Comparison of ENCODE assay signal across 8 cellular contexts in the genomic region with DNA sequence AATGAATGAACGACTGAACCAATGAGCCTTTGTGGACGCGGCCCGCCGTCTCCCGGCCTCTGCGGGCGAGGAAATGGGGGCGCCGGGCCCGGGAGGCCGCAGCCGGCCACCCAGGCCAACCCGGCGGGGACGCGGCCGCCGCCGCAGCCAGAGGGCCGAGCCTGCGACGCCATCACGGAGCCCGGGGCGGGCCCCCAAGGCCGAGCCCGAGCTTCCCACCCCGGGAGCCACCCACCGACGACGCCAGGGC. TPM values are rescaled to one million over a fixed set of nuclear protein-coding genes. Genes with fewer than 3 reads are reported as not detected.
DNase-seq lines count a peak whose midpoint lies in the region; ATAC-seq, FAIRE-seq and TF ChIP-seq lines count a peak whose summit lies in the region.

No MANE protein-coding gene starts in this region.

- H3K56ac ChIP-seq in IMR-90 (ENCODE audit: extremely low read depth, insufficient read depth, low read length): 0 out of 2 replicates have a peak overlapping the region, but pooled peaks have one; percentile 47

- H4K5ac ChIP-seq in IMR-90 (ENCODE audit: low read depth, low read length): no peak overlapping the region

- H4K91ac ChIP-seq in IMR-90 (ENCODE audit: insufficient read depth, low read depth, low read length): peak overlapping the region; percentile 52; the same call in 1 of the 2 replicates

- H3K9me3 ChIP-seq in DND-41 (ENCODE audit: insufficient read depth, low read length, severe bottlenecking) (no peaks in the 10 kb centered on the region), IMR-90 (ENCODE audit: control insufficient read depth, insufficient read depth, low read length) (no peaks in the 10 kb centered on the region; the same call in 1 of the 2 replicates), neutrophil (no peaks in the 10 kb centered on the region)

- peak overlapping the region; percentile 56 for H3K4ac ChIP-seq in IMR-90 (ENCODE audit: low read depth, low read length)

- H3K9ac ChIP-seq in DND-41 (ENCODE audit: low read depth, low read length): peak overlapping the region; percentile 91
- H3K9ac ChIP-seq in IMR-90 (ENCODE audit: low read depth, low read length): peak overlapping the region; percentile 83

- H2AK9ac ChIP-seq in IMR-90 (replicated peaks; ENCODE audit: low read depth, low read length, poor library complexity): peak overlapping the region; percentile 56

- H4K20me1 ChIP-seq in DND-41 (ENCODE audit: insufficient read depth, low read length) (peaks cover 45% of the 10 kb centered on the region), IMR-90 (ENCODE audit: insufficient read depth, low read length) (peaks cover 18% of the 10 kb centered on the region)

- H2BK5ac ChIP-seq in IMR-90 (ENCODE audit: low read depth, low read length, poor library complexity, severe bottlenecking): peak overlapping the region; percentile 47

- TF ChIP-seq RAD21 in IMR-90 (IDR thresholded peaks at IDR 0.05; ENCODE audit: low read length): no peak

- peak overlapping the region; percentile 6; the same call in 1 of the 2 replicates for H3K23ac ChIP-seq in IMR-90 (ENCODE audit: low read depth, low read length)

- dilution Hi-C loops in IMR-90 (cut with HindIII; ENCODE audit: low sequenced_read_pairs, unreplicated experiment): no loop called here

- H2AFZ ChIP-seq in DND-41 (ENCODE audit: low read depth, low read length): peak overlapping the region; percentile 65
- H2AFZ ChIP-seq in IMR-90 (replicated peaks; ENCODE audit: low read length, poor library complexity): peak overlapping the region; percentile 99

- TF ChIP-seq CTCF in DND-41 (IDR thresholded peaks at IDR 0.05; ENCODE audit: borderline replicate concordance, extremely low read depth, low read length, poor library complexity, severe bottlenecking) (no peak), IMR-90 (conservative IDR thresholded peaks at IDR 0.05; ENCODE audit: low read depth, low read length) (no peak), dorsolateral prefrontal cortex (IDR thresholded peaks at IDR 0.05 in 54 of 56, conservative IDR thresholded peaks at IDR 0.05 in 2 of 56; ENCODE audit: low read depth in 1 of 56, partially characterized antibody in 56 of 56) (no peak), neutrophil (IDR thresholded peaks at IDR 0.05) (no peak)

- no TSS peak for BruUV-seq in IMR-90 (replicated peaks; lab: Mats Ljungman, UMichigan)

- H3K79me1 ChIP-seq in IMR-90 (ENCODE audit: low read depth in 1 of 2, low read length in 2 of 2): peaks cover 37 to 73% of the 10 kb centered on the region in 2 experiments

- in situ Hi-C loops in IMR-90 (cut with MboI; ENCODE audit: low sequenced_read_pairs): no loop called here

- H2BK20ac ChIP-seq in IMR-90 (ENCODE audit: low read depth, low read length): no peak overlapping the region

- H2AK5ac ChIP-seq in IMR-90 (ENCODE audit: low read depth, low read length): peak overlapping the region; percentile 71; the same call in 1 of the 2 replicates

- H3K4me1 ChIP-seq in DND-41 (ENCODE audit: insufficient read depth, low read length): peaks cover 55% of the 10 kb centered on the region
- H3K4me1 ChIP-seq in IMR-90 (ENCODE audit: control insufficient read depth, insufficient read depth, low read length): peaks cover 6% of the 10 kb centered on the region
- H3K4me1 ChIP-seq in neutrophil (ENCODE audit: control insufficient read depth in 1 of 2, insufficient read depth in 1 of 2, low read depth in 1 of 2, low read length in 1 of 2): peaks cover 19 to 23% of the 10 kb centered on the region in 2 experiments

- no peak for TF ChIP-seq POLR2A in IMR-90 (IDR thresholded peaks at IDR 0.05; ENCODE audit: low read depth, low read length)
- TF ChIP-seq POLR2A in GM12892 (IDR thresholded peaks at IDR 0.05; ENCODE audit: low read depth, low read length): no peak

- H3K4me3 ChIP-seq in DND-41 (ENCODE audit: low read depth in 1 of 2, low read length in 2 of 2) (peak overlapping the region; percentile 86 to 88), IMR-90 (ENCODE audit: insufficient read depth, low read depth, low read length) (peak overlapping the region; percentile 70), dorsolateral prefrontal cortex (peak overlapping the region; percentile 70 to 99 (median 90)), neutrophil (ENCODE audit: low read depth in 1 of 2, low read length in 1 of 2) (peak overlapping the region; percentile 93 to 98)

- H3K4me2 ChIP-seq in DND-41 (ENCODE audit: insufficient read depth, low read length): peak overlapping the region; percentile 68
- H3K4me2 ChIP-seq in IMR-90 (ENCODE audit: low read depth, low read length): peak overlapping the region; percentile 92

- H3K36me3 ChIP-seq in DND-41 (ENCODE audit: insufficient read depth, low read length) (peaks cover 62% of the 10 kb centered on the region), IMR-90 (ENCODE audit: control insufficient read depth, insufficient read depth, low read length) (peaks cover 9% of the 10 kb centered on the region), neutrophil (peaks cover 10% of the 10 kb centered on the region)

- H3K27me3 ChIP-seq in DND-41 (ENCODE audit: insufficient read depth, low read length, poor library complexity) (no peaks in the 10 kb centered on the region), IMR-90 (ENCODE audit: control insufficient read depth, insufficient read depth, low read length) (no peaks in the 10 kb centered on the region), dorsolateral prefrontal cortex (no peaks in the 10 kb centered on the region), neutrophil (no peaks in the 10 kb centered on the region)

- peaks cover 7% of the 10 kb centered on the region; the same call in 1 of the 2 replicates for H3K9me1 ChIP-seq in IMR-90 (ENCODE audit: insufficient read depth, low read length)

- no peak for FAIRE-seq in GM12892 (lab: Jason Lieb, UNC)

- H3K18ac ChIP-seq in IMR-90 (ENCODE audit: low read depth, low read length): no peak overlapping the region

- H4K8ac ChIP-seq in IMR-90 (ENCODE audit: low read depth in 2 of 2, low read length in 2 of 2): peak overlapping the region in 1 of 2 experiments; percentile 1; a peak in 2 of 4 replicates

- no peak for DNase-seq in DND-41
- DNase-seq in IMR-90: no peak
- DNase-seq in dorsolateral prefrontal cortex: peak in 1 of 10 donors; percentile 5
- no peak for DNase-seq in GM12892 (ENCODE audit: insufficient read length)
- no peak for DNase-seq in superior temporal gyrus (ENCODE audit: extremely low spot score)
- DNase-seq in NCI-H187 treated with DMSO at 0.1 percent for 48 hours (lab: John Stamatoyannopoulos, UW): no peak
- no peak for DNase-seq in stimulated activated CD8-positive, alpha-beta memory T cell treated with anti-CD3 and anti-CD28 coated beads, Interleukin-4, amount 100 ng/mL, for 48 hours

- H2BK15ac ChIP-seq in IMR-90 (ENCODE audit: low read depth, low read length): no peak overlapping the region

- ATAC-seq in DND-41 (ENCODE audit: insufficient read depth, low read depth) (no peak), IMR-90 (ENCODE audit: low read depth) (no peak)

- WGBS in IMR-90 (ENCODE audit: extremely low coverage in 2 of 2, insufficient read length in 1 of 2), 2 experiments: 0% methylated on average over 10 of the region's 32 CpGs; no CpG with 5 or more reads in 1 of the 2 experiments

- peaks cover 88% of the 10 kb centered on the region for H3K79me2 ChIP-seq in DND-41 (ENCODE audit: insufficient read depth, low read length)

- H3K27ac ChIP-seq in DND-41 (ENCODE audit: low read length) (peak overlapping the region; percentile 98), IMR-90 (ENCODE audit: insufficient read depth, low read length) (peak overlapping the region; percentile 74), dorsolateral prefrontal cortex (peak overlapping the region in 54 of 59 donors; percentile 41 to 100 (median 98)), neutrophil (peak overlapping the region; percentile 97)

- POLR2A ChIA-PET in IMR-90 (lab: Charles Lee; ENCODE audit: unreplicated experiment): no interaction called here

- intact Hi-C loops in IMR-90 (cut with micrococcal nuclease): no loop called here
- intact Hi-C loops in dorsolateral prefrontal cortex (cut with DNase I): loop anchor here in 1 of 2 donors (5.0 kb wide), 1 partner anchor 36 kb away; no protein-coding TSS in a partner anchor

- CTCF ChIA-PET in IMR-90 (lab: Yijun Ruan, JAX): no interaction called here

- H2BK120ac ChIP-seq in IMR-90 (ENCODE audit: low read depth, low read length): no peak overlapping the region

- H3K14ac ChIP-seq in IMR-90 (replicated peaks; ENCODE audit: low read depth, low read length): peak overlapping the region; percentile 35; the same call in 1 of the 2 replicates

TF ChIP-seq in IMR-90, 13 proteins besides CTCF, POLR2A, EP300 and RAD21 (continues in another document):
- TF ChIP-seq MAFK (IDR thresholded peaks at IDR 0.05; ENCODE audit: low read depth, low read length): no peak
- TF ChIP-seq CHD1 (IDR thresholded peaks at IDR 0.05; ENCODE audit: low read depth, low read length): no peak
- no peak for TF ChIP-seq BHLHE40 (IDR thresholded peaks at IDR 0.05; ENCODE audit: low read depth, low read length)
- no peak for TF ChIP-seq NFE2L2 (IDR thresholded peaks at IDR 0.05; ENCODE audit: low read depth, low read length)
- TF ChIP-seq FOS (IDR thresholded peaks at IDR 0.05; ENCODE audit: low read depth, low read length): no peak
- TF ChIP-seq CEBPB (IDR thresholded peaks at IDR 0.05; ENCODE audit: low read depth, low read length): no peak
- no peak for TF ChIP-seq MAZ (IDR thresholded peaks at IDR 0.05; ENCODE audit: borderline replicate concordance, low read depth, low read length)

RNA-seq across cellular contexts. Expression of a gene that starts 0.2 kb away (rescaled TPM):
- total RNA-seq in IMR-90 (2012; rRNA removed) (23.3 and 25.8 TPM in 2 replicates), dorsolateral prefrontal cortex (100 to 1,000 TPM; 143 to 254 (median 191) TPM)
- 58.5 and 69.2 TPM in 2 replicates for polyA plus RNA-seq in IMR-90 (2012; rRNA removed)
- 17.8 and 19.2 TPM in 2 replicates for polyA plus RNA-seq in IMR-90 (2012; cell fraction: cytosol; rRNA removed)
- polyA plus RNA-seq in IMR-90 (2012; cell fraction: nucleus; rRNA removed; ENCODE audit: low replicate concordance): 366 and 435 TPM in 2 replicates
- 100 TPM for polyA plus RNA-seq in GM12892 (2012; ENCODE audit: missing spikeins)

RNA-seq across cellular contexts. Expression of a gene that starts 0.3 kb away (rescaled TPM):
- total RNA-seq in IMR-90 (2012; rRNA removed): 46.7 and 52.7 TPM in 2 replicates
- 41.5 and 44.7 TPM in 2 replicates for polyA plus RNA-seq in IMR-90 (2012; rRNA removed)
- polyA plus RNA-seq in IMR-90 (2012; cell fraction: cytosol; rRNA removed): 31.4 and 45.1 TPM in 2 replicates
- 19.1 and 45.5 TPM in 2 replicates for polyA plus RNA-seq in IMR-90 (2012; cell fraction: nucleus; rRNA removed; ENCODE audit: low replicate concordance)
- total RNA-seq in dorsolateral prefrontal cortex: 10 to 100 TPM; 16.2 to 34.3 (median 24.2) TPM
- polyA plus RNA-seq in GM12892 (2012; ENCODE audit: missing spikeins): 19.5 TPM

RNA-seq across cellular contexts. Expression of a gene that starts 30.7 kb away (rescaled TPM):
- 1.9 and 2.0 TPM in 2 replicates for total RNA-seq in IMR-90 (2012; rRNA removed)
- 8.6 and 9.9 TPM in 2 replicates for polyA plus RNA-seq in IMR-90 (2012; rRNA removed)
- 5.5 and 11.2 TPM in 2 replicates for polyA plus RNA-seq in IMR-90 (2012; cell fraction: cytosol; rRNA removed)
- 20.2 and 34.5 TPM in 2 replicates for polyA plus RNA-seq in IMR-90 (2012; cell fraction: nucleus; rRNA removed; ENCODE audit: low replicate concordance)
- total RNA-seq in dorsolateral prefrontal cortex: 10 to 100 TPM; 17.0 to 52.0 (median 27.3) TPM
- polyA plus RNA-seq in GM12892 (2012; ENCODE audit: missing spikeins): 8.7 TPM
